20 cellular contexts compared by ENCODE assay signal in the genomic region with DNA sequence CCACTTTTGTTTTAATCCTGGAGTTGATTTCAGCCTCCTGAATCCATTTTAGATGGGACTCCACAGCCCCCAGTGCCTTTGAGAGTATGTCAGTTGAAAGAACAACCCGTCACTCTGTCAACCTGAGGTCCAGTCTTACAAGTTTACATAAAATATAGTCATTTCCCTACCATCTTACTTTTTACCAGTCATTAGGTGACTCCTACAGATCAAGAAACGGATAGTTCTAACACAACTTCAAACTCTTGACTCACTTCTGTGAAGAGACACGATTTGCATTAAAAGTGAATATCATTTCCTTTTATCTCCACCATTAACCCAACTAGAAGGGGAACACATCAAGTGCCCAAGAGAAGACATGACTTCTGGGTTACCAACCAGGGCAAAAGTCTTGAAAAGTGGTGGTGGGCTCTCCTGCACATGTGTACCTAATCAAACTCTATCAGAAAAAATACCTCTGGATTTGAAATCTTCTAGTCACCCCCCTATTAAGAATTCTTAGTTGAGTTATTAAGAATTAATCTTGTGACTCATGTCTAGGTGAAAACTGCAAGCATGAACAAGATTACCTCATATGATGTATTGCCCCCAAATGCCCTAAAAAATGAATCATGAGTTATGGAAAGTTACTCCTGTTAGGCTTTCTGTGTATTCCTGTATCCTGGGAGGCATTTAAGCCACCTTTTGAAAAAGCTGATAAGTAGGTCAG.
DNase-seq lines count a peak whose midpoint lies in the region; ATAC-seq and TF ChIP-seq lines count a peak whose summit lies in the region.
"Had no signal": no experiment of that assay in that cellular context is flagged by ENCODE, and none has a peak within 500 bp of the region (broad histone marks: within the 10 kb centered on the region; RNA-seq: fewer than 3 reads in every experiment).

No MANE protein-coding gene starts in this region.

- TF ChIP-seq EP300 in gastroesophageal sphincter (IDR thresholded peaks at IDR 0.05): no peak

- H3F3A ChIP-seq in GM23248 (ENCODE audit: insufficient read depth): no peaks in the 10 kb centered on the region

- no peaks in the 10 kb centered on the region for H4K20me1 ChIP-seq in GM23248 (ENCODE audit: insufficient read depth)

- ATAC-seq in gastroesophageal sphincter: peak; percentile 62
- ATAC-seq: activated CD8-positive, alpha-beta T cell treated with anti-CD3 and anti-CD28 coated beads for 36 hours; HepG2 had no signal

- 97 to 98% methylated on average over 3 of the region's 3 CpGs for WGBS in GM23248 (ENCODE audit: low coverage in 1 of 2, low lambda C conversion rate in 2 of 2, missing lambda C conversion rate in 2 of 2), 2 experiments
- WGBS in gastroesophageal sphincter (ENCODE audit: low coverage in 1 of 2), 2 donors: 87 to 100% methylated on average over 1 to 3 of the region's 3 CpGs

- TF ChIP-seq CTCF in astrocyte of the spinal cord (IDR thresholded peaks at IDR 0.05; ENCODE audit: low read depth, low read length): no peak
- no peak for TF ChIP-seq CTCF in gastroesophageal sphincter (IDR thresholded peaks at IDR 0.05)

- H3K9me3 ChIP-seq in GM23248 (ENCODE audit: low read depth): no peaks in the 10 kb centered on the region
- H3K9me3 ChIP-seq in gastroesophageal sphincter: no peaks in the 10 kb centered on the region
- H3K9me3 ChIP-seq: SJCRH30 had no signal

- TF ChIP-seq POLR2A in gastroesophageal sphincter (IDR thresholded peaks at IDR 0.05): no peak

- H3K9ac ChIP-seq in GM23248: no peak overlapping the region

- H3K4me1 ChIP-seq in GM23248 (ENCODE audit: insufficient read depth): peaks cover 10% of the 10 kb centered on the region
- H3K4me1 ChIP-seq in gastroesophageal sphincter: peaks cover 0 to 27% (median 0%) of the 10 kb centered on the region in 3 donors
- H3K4me1 ChIP-seq: SJCRH30 had no signal

- no peak overlapping the region for H3K27ac ChIP-seq in GM23248
- peak overlapping the region in 1 of 4 donors; percentile 24 for H3K27ac ChIP-seq in gastroesophageal sphincter
- H3K27ac ChIP-seq: brain microvascular endothelial cell, SJCRH30, VCaP had no signal

- no peaks in the 10 kb centered on the region for H3K79me2 ChIP-seq in GM23248 (ENCODE audit: insufficient read depth)

- H3K9me2 ChIP-seq in GM23248 (ENCODE audit: insufficient read depth): no peaks in the 10 kb centered on the region

- H3K27me3 ChIP-seq in GM23248 (replicated peaks; ENCODE audit: insufficient read depth): no peaks in the 10 kb centered on the region
- H3K27me3 ChIP-seq in gastroesophageal sphincter: no peaks in the 10 kb centered on the region
- H3K27me3 ChIP-seq: brain microvascular endothelial cell, SJCRH30 had no signal

- no peak overlapping the region for H3K4me2 ChIP-seq in GM23248 (ENCODE audit: unreplicated experiment)

- H3K36me3 ChIP-seq in GM23248 (ENCODE audit: low read depth): no peaks in the 10 kb centered on the region
- H3K36me3 ChIP-seq in gastroesophageal sphincter: no peaks in the 10 kb centered on the region
- H3K36me3 ChIP-seq: brain microvascular endothelial cell, SJCRH30 had no signal

- DNase-seq in ACHN (peak; percentile 26), GM23248 (peak; percentile 41), astrocyte of the spinal cord (ENCODE audit: low read depth, low spot score) (peak; percentile 9), NAMALWA (ENCODE audit: low spot score) (no peak), KG1 (lab: John Stamatoyannopoulos, UW) (no peak), hepatic stellate cell (ENCODE audit: low spot score) (no peak)
- DNase-seq in stimulated activated CD4-positive, alpha-beta T cell treated with anti-CD3 and anti-CD28 coated beads, Interleukin-2, amount 100 ng/mL, for 24 hours: no peak
- DNase-seq: activated CD8-positive, alpha-beta T cell treated with anti-CD3 and anti-CD28 coated beads for 36 hours; activated T-cell treated with anti-CD3 and anti-CD28 coated beads, Interleukin-2, amount 50 U/mL, for 48 hours; brain microvascular endothelial cell; head of caudate nucleus; NCI-H146; NCI-H774; OCI-M1; SJCRH30; stimulated activated naive CD4-positive, alpha-beta T cell treated with Interleukin-2 at 50 U/mL for 16 hours; trophoblast cell had no signal

- no peak overlapping the region for H2AFZ ChIP-seq in GM23248

- in situ Hi-C loops in ACHN (cut with HindIII; ENCODE audit: low pct_ligation_motif_present, low pct_unique_long_range_greater_than_20kb, low sequenced_read_pairs): no loop called here
- in situ Hi-C loops in GM23248 (cut with MboI): no loop called here
- in situ Hi-C loops in astrocyte of the spinal cord (cut with HindIII; ENCODE audit: low sequenced_read_pairs): no loop called here

- H3K4me3 ChIP-seq in GM23248: no peak overlapping the region
- H3K4me3 ChIP-seq in astrocyte of the spinal cord (ENCODE audit: low read depth, low read length): no peak overlapping the region
- H3K4me3 ChIP-seq in gastroesophageal sphincter: no peak overlapping the region
- H3K4me3 ChIP-seq: SJCRH30 had no signal

Comparison
In these comparisons a context has a peak if more than half of its experiments do, and no peak if none do; other contexts are left out.
1. DNase-seq: peak in ACHN (single experiment), GM23248 (single experiment) and astrocyte of the spinal cord (single experiment); none in NAMALWA (single experiment), KG1 (single experiment), hepatic stellate cell (single experiment) and stimulated activated CD4-positive, alpha-beta T cell treated with anti-CD3 and anti-CD28 coated beads, Interleukin-2, amount 100 ng/mL, for 24 hours (0 of 2).